Comparison of ENCODE assay signal across 8 cellular contexts in the genomic region with DNA sequence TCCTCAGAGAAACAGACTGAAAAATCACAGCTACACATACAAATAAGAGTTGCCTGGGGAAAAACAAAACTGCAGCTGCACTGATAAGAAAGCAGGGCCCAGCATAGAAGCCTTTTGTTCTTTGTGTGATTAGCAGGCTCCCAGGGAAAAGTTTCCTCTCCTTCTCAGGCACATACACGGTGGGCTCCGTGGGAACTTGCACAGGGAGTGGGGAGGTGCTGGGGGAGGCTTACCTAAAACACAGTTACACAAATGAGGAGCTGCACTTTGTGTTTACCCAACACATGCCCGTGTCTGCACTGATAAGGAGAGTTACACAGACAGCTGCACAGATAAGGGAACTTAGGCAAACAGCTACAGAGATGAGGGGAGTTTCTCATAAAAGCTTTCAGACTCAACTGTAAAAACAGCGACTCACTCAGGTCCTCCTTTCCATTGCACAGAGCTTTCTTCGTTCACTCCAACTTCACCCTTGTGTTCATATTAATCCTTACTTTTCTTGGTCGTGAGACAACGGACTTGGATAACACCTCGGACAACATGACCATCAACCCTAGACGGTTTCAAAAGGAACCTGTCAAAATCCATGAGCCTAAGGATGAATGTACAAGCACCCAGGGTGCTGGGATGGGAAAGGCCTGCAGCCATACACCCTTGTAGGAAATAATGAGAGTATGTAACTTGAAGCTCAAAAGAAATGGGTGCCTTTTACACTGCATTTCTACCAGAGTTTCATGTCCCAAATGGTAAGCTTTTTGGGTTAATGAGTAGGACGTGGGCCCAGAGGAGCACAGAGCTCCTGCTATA. TPM values are rescaled to one million over a fixed set of nuclear protein-coding genes. Genes with fewer than 3 reads are reported as not detected.
DNase-seq lines count a peak whose midpoint lies in the region; ATAC-seq and TF ChIP-seq lines count a peak whose summit lies in the region.

No MANE protein-coding gene starts in this region.

- WGBS in mesodermal cell (ENCODE audit: insufficient coverage in 2 of 2), 2 experiments = 66 to 73% methylated on average over 4 to 6 of the region's 10 CpGs

- in situ Hi-C loops in brain microvascular endothelial cell (cut with HindIII; ENCODE audit: low pct_ligation_motif_present, low sequenced_read_pairs) = no loop called here

- H3K36me3 Mint-ChIP-seq in CD4-positive, alpha-beta memory T cell = peaks cover 26 to 58% of the 10 kb centered on the region in 2 donors

- H3K4me1 Mint-ChIP-seq in CD4-positive, alpha-beta memory T cell = peaks cover 72 to 94% (median 82%) of the 10 kb centered on the region in 4 donors

- peaks cover 24% of the 10 kb centered on the region for H3K36me3 ChIP-seq in CD4-positive, alpha-beta memory T cell (ENCODE audit: insufficient read depth, low read length)
- H3K36me3 ChIP-seq in brain microvascular endothelial cell (replicated peaks) = no peaks in the 10 kb centered on the region
- H3K36me3 ChIP-seq in mesodermal cell (ENCODE audit: control insufficient read depth, insufficient read depth, low read length) = peaks cover 25% of the 10 kb centered on the region

- CTCF ChIA-PET in CD4-positive, alpha-beta memory T cell (lab: Charles Lee; ENCODE audit: partially characterized antibody) = interaction anchor here (0.7 to 5.3 kb wide), 22 partner anchors 9 to 121 kb away, joined by 3 to 24 read pairs (median 6); a partner anchor contains a TSS

- no peaks in the 10 kb centered on the region for H3K27me3 ChIP-seq in CD4-positive, alpha-beta memory T cell (ENCODE audit: insufficient read depth, low read length)
- no peaks in the 10 kb centered on the region for H3K27me3 ChIP-seq in brain microvascular endothelial cell (replicated peaks)

- intact Hi-C loops in CD4-positive, alpha-beta memory T cell (cut with micrococcal nuclease) = loop anchor here (2.0 kb wide), 1 partner anchor 14 kb away; no protein-coding TSS in a partner anchor

- POLR2A ChIA-PET in CD4-positive, alpha-beta memory T cell (lab: Charles Lee; ENCODE audit: partially characterized antibody) = interaction anchor here (0.8 to 10.6 kb wide), 15 partner anchors 12 to 113 kb away, joined by 3 to 103 read pairs (median 6); a partner anchor contains a TSS

- no peaks in the 10 kb centered on the region for H3K9me3 Mint-ChIP-seq in CD4-positive, alpha-beta memory T cell

- H3K27me3 Mint-ChIP-seq in CD4-positive, alpha-beta memory T cell = no peaks in the 10 kb centered on the region

- peak overlapping the region; percentile 16 for H3K27ac ChIP-seq in CD4-positive, alpha-beta memory T cell (ENCODE audit: low read depth, low read length)
- peak overlapping the region; percentile 79 for H3K27ac ChIP-seq in brain microvascular endothelial cell
- H3K27ac ChIP-seq in mesodermal cell (ENCODE audit: low read depth, low read length, severe bottlenecking) = peak overlapping the region; percentile 97

- H3K4me1 ChIP-seq in CD4-positive, alpha-beta memory T cell (ENCODE audit: insufficient read depth, low read length) = peaks cover 82% of the 10 kb centered on the region
- peaks cover 24% of the 10 kb centered on the region for H3K4me1 ChIP-seq in mesodermal cell (ENCODE audit: control insufficient read depth, insufficient read depth, low read length, poor library complexity, severe bottlenecking)

- H3K4me3 ChIP-seq in CD4-positive, alpha-beta memory T cell (ENCODE audit: low read length in 2 of 2) = no peak overlapping the region
- H3K4me3 ChIP-seq in brain microvascular endothelial cell (ENCODE audit: low read depth, low read length) (no peak overlapping the region), mesodermal cell (ENCODE audit: extremely low read depth, insufficient read depth, low read length, poor library complexity, severe bottlenecking) (no peak overlapping the region)

- H3K4me3 Mint-ChIP-seq in CD4-positive, alpha-beta memory T cell = peak overlapping the region; percentile 40 to 71 (median 58)

- ATAC-seq in HG03521 (IDR thresholded peaks at IDR 0.05; ENCODE audit: unreplicated experiment) (no peak), GM21529 (IDR thresholded peaks at IDR 0.05; ENCODE audit: unreplicated experiment) (no peak)

- peak; percentile 1 for TF ChIP-seq CTCF in brain microvascular endothelial cell (IDR thresholded peaks at IDR 0.05; ENCODE audit: low read depth, low read length, missing control alignments)

- peak overlapping the region; percentile 81 to 99 (median 88) for H3K27ac Mint-ChIP-seq in CD4-positive, alpha-beta memory T cell

- no peaks in the 10 kb centered on the region for H3K9me3 ChIP-seq in CD4-positive, alpha-beta memory T cell (ENCODE audit: control insufficient read depth in 1 of 2, low read length in 2 of 2)
- no peaks in the 10 kb centered on the region for H3K9me3 ChIP-seq in mesodermal cell (ENCODE audit: control insufficient read depth, low read length)

- no peak for DNase-seq in CD4-positive, alpha-beta memory T cell
- DNase-seq in NCI-H146 (lab: John Stamatoyannopoulos, UW) = peak; percentile 77
- DNase-seq in brain microvascular endothelial cell = peak; percentile 87
- no peak for DNase-seq in stimulated activated CD4-positive, alpha-beta T cell treated with anti-CD3 and anti-CD28 coated beads, Interleukin-4, amount 100 ng/mL, for 1 hour
- DNase-seq in NCI-H187 treated with DMSO at 0.1 percent for 48 hours (lab: John Stamatoyannopoulos, UW) = no peak

RNA-seq across cellular contexts. Expression of a gene that starts 50.8 kb away (rescaled TPM):
- total RNA-seq in CD4-positive, alpha-beta memory T cell = 100 to 1,000 TPM; 153 to 165 TPM
- 10 to 100 TPM; 20.7 to 35.2 TPM for polyA plus RNA-seq in CD4-positive, alpha-beta memory T cell
- polyA plus RNA-seq in mesodermal cell (2013, experiment 1 of 2) = 33.0 TPM
- polyA plus RNA-seq in mesodermal cell (2013, experiment 2 of 2) = 34.5 TPM

Comparison
In these comparisons a context has a peak if more than half of its experiments do, and no peak if none do; other contexts are left out.
1. DNase-seq: peak in NCI-H146 (single experiment) and brain microvascular endothelial cell (single experiment); none in CD4-positive, alpha-beta memory T cell (0 of 5), stimulated activated CD4-positive, alpha-beta T cell treated with anti-CD3 and anti-CD28 coated beads, Interleukin-4, amount 100 ng/mL, for 1 hour (single experiment) and NCI-H187 treated with DMSO at 0.1 percent for 48 hours (single experiment).
2. H3K27ac ChIP-seq: peak in every context shown above with its lines; median percentile 97 in mesodermal cell; 79 in brain microvascular endothelial cell; 16 in CD4-positive, alpha-beta memory T cell.